ENCODE assay signal across 12 cellular contexts in genomic region chr10:33421789-33422188, GRCh38.
DNase-seq lines count a peak whose midpoint lies in the region; ATAC-seq and TF ChIP-seq lines count a peak whose summit lies in the region.
"Had no signal": no experiment of that assay in that cellular context is flagged by ENCODE, and none has a peak within 500 bp of the region (broad histone marks: within the 10 kb centered on the region; RNA-seq: fewer than 3 reads in every experiment).

No MANE protein-coding gene starts in this region.

- CTCF ChIA-PET in activated naive CD4-positive, alpha-beta T cell treated with anti-CD3 and anti-CD28 coated beads for 36 hours (lab: Charles Lee) = no interaction called here

- H3K36me3 Mint-ChIP-seq in activated naive CD4-positive, alpha-beta T cell treated with anti-CD3 and anti-CD28 coated beads, Interleukin-2, amount 50 U/mL, for 72 hours = no peaks in the 10 kb centered on the region
- no peaks in the 10 kb centered on the region for H3K36me3 Mint-ChIP-seq in activated naive CD4-positive, alpha-beta T cell treated with anti-CD3 and anti-CD28 coated beads for 36 hours (ENCODE audit: low read depth)

- no peak overlapping the region for H3K27ac Mint-ChIP-seq in activated naive CD4-positive, alpha-beta T cell treated with anti-CD3 and anti-CD28 coated beads, Interleukin-2, amount 50 U/mL, for 72 hours
- H3K27ac Mint-ChIP-seq in activated naive CD4-positive, alpha-beta T cell treated with anti-CD3 and anti-CD28 coated beads for 36 hours = no peak overlapping the region

- peaks cover 17% of the 10 kb centered on the region for H3K27me3 Mint-ChIP-seq in activated naive CD4-positive, alpha-beta T cell treated with anti-CD3 and anti-CD28 coated beads for 36 hours (ENCODE audit: low read depth)

- intact Hi-C loops in activated naive CD4-positive, alpha-beta T cell treated with anti-CD3 and anti-CD28 coated beads for 36 hours (cut with micrococcal nuclease) = no loop called here

- no peaks in the 10 kb centered on the region for H3K4me1 Mint-ChIP-seq in activated naive CD4-positive, alpha-beta T cell treated with anti-CD3 and anti-CD28 coated beads for 36 hours (ENCODE audit: low read depth)

- TF ChIP-seq CTCF in foreskin keratinocyte (conservative IDR thresholded peaks at IDR 0.05) = no peak
- no peak for TF ChIP-seq CTCF in WERI-Rb-1 (IDR thresholded peaks at IDR 0.05; ENCODE audit: low read depth, low read length)

- peaks cover 8% of the 10 kb centered on the region for H3K4me1 ChIP-seq in foreskin keratinocyte

- H3K9me3 Mint-ChIP-seq in activated naive CD4-positive, alpha-beta T cell treated with anti-CD3 and anti-CD28 coated beads, Interleukin-2, amount 50 U/mL, for 72 hours = no peaks in the 10 kb centered on the region
- H3K9me3 Mint-ChIP-seq in activated naive CD4-positive, alpha-beta T cell treated with anti-CD3 and anti-CD28 coated beads for 36 hours = no peaks in the 10 kb centered on the region
- H3K9me3 Mint-ChIP-seq: central memory CD8-positive, alpha-beta T cell had no signal

- DNase-seq in EH (ENCODE audit: low read depth) (peak; percentile 95), foreskin keratinocyte (peak; percentile 41 to 66), renal cortical epithelial cell (ENCODE audit: low read depth) (peak; percentile 98), WERI-Rb-1 (no peak), GOT3 (lab: John Stamatoyannopoulos, UW) (no peak)
- no peak for DNase-seq in activated naive CD4-positive, alpha-beta T cell treated with anti-CD3 and anti-CD28 coated beads, Interleukin-2, amount 50 U/mL, for 72 hours (ENCODE audit: low spot score in 2 of 2)
- no peak for DNase-seq in activated naive CD4-positive, alpha-beta T cell treated with anti-CD3 and anti-CD28 coated beads for 36 hours
- DNase-seq: activated CD4-positive, alpha-beta T cell treated with anti-CD3 and anti-CD28 coated beads, Interleukin-2, amount 50 U/mL, for 48 hours; DMS53 had no signal

- no peak overlapping the region for H3K4me3 ChIP-seq in WERI-Rb-1 (ENCODE audit: low read depth, low read length)

- H3K4me3 Mint-ChIP-seq in activated naive CD4-positive, alpha-beta T cell treated with anti-CD3 and anti-CD28 coated beads for 36 hours = no peak overlapping the region
- H3K4me3 Mint-ChIP-seq: central memory CD8-positive, alpha-beta T cell had no signal

- peak; percentile 100 for ATAC-seq in SK-N-SH treated with all-trans-retinoic acid at 6 μM for 48 hours
- ATAC-seq in foreskin keratinocyte = peak; percentile 76
- no peak for ATAC-seq in activated naive CD4-positive, alpha-beta T cell treated with anti-CD3 and anti-CD28 coated beads, Interleukin-2, amount 50 U/mL, for 72 hours
- ATAC-seq: Panc1 had no signal

- H3K36me3 ChIP-seq in WERI-Rb-1 = no peaks in the 10 kb centered on the region

- H3K27ac ChIP-seq in foreskin keratinocyte (no peak overlapping the region), WERI-Rb-1 (no peak overlapping the region)

- no peaks in the 10 kb centered on the region for H3K9me3 ChIP-seq in WERI-Rb-1 (ENCODE audit: severe bottlenecking)

- H3K27me3 ChIP-seq in foreskin keratinocyte = no peaks in the 10 kb centered on the region
- H3K27me3 ChIP-seq in WERI-Rb-1 (ENCODE audit: insufficient read depth, low read depth, severe bottlenecking) = no peaks in the 10 kb centered on the region

TF ChIP-seq in SK-N-SH treated with all-trans-retinoic acid at 6 μM for 48 hours, 23 proteins besides CTCF, POLR2A, EP300 and RAD21:
- TF ChIP-seq, protein P1, sequence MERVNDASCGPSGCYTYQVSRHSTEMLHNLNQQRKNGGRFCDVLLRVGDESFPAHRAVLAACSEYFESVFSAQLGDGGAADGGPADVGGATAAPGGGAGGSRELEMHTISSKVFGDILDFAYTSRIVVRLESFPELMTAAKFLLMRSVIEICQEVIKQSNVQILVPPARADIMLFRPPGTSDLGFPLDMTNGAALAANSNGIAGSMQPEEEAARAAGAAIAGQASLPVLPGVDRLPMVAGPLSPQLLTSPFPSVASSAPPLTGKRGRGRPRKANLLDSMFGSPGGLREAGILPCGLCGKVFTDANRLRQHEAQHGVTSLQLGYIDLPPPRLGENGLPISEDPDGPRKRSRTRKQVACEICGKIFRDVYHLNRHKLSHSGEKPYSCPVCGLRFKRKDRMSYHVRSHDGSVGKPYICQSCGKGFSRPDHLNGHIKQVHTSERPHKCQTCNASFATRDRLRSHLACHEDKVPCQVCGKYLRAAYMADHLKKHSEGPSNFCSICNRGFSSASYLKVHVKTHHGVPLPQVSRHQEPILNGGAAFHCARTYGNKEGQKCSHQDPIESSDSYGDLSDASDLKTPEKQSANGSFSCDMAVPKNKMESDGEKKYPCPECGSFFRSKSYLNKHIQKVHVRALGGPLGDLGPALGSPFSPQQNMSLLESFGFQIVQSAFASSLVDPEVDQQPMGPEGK (CRISPR knock-in tag; IDR thresholded peaks at IDR 0.05; ENCODE audit: borderline replicate concordance) = no peak
- TF ChIP-seq GLIS3 (CRISPR knock-in tag; IDR thresholded peaks at IDR 0.05) = no peak
- TF ChIP-seq ISL1 (CRISPR knock-in tag; IDR thresholded peaks at IDR 0.05) = peak; percentile 28; the same call in 1 of the 2 replicates
- TF ChIP-seq ZFP3 (CRISPR knock-in tag; IDR thresholded peaks at IDR 0.05) = no peak
- TF ChIP-seq CREB5 (CRISPR knock-in tag; IDR thresholded peaks at IDR 0.05; ENCODE audit: low read depth) = no peak
- TF ChIP-seq TCF4 (CRISPR knock-in tag; IDR thresholded peaks at IDR 0.05; ENCODE audit: borderline replicate concordance) = no peak
- no peak for TF ChIP-seq BACH2 (CRISPR knock-in tag; IDR thresholded peaks at IDR 0.05; ENCODE audit: borderline replicate concordance)

Comparison
In these comparisons a context has a peak if more than half of its experiments do, and no peak if none do; other contexts are left out.
1. DNase-seq: peak in EH (single experiment), foreskin keratinocyte (2 of 2) and renal cortical epithelial cell (single experiment); none in activated naive CD4-positive, alpha-beta T cell treated with anti-CD3 and anti-CD28 coated beads, Interleukin-2, amount 50 U/mL, for 72 hours (0 of 2), WERI-Rb-1 (single experiment), activated naive CD4-positive, alpha-beta T cell treated with anti-CD3 and anti-CD28 coated beads for 36 hours (single experiment) and GOT3 (single experiment).
2. ATAC-seq: peak in SK-N-SH treated with all-trans-retinoic acid at 6 μM for 48 hours (single experiment) and foreskin keratinocyte (single experiment); none in activated naive CD4-positive, alpha-beta T cell treated with anti-CD3 and anti-CD28 coated beads, Interleukin-2, amount 50 U/mL, for 72 hours (0 of 2).